In the genomic region with DNA sequence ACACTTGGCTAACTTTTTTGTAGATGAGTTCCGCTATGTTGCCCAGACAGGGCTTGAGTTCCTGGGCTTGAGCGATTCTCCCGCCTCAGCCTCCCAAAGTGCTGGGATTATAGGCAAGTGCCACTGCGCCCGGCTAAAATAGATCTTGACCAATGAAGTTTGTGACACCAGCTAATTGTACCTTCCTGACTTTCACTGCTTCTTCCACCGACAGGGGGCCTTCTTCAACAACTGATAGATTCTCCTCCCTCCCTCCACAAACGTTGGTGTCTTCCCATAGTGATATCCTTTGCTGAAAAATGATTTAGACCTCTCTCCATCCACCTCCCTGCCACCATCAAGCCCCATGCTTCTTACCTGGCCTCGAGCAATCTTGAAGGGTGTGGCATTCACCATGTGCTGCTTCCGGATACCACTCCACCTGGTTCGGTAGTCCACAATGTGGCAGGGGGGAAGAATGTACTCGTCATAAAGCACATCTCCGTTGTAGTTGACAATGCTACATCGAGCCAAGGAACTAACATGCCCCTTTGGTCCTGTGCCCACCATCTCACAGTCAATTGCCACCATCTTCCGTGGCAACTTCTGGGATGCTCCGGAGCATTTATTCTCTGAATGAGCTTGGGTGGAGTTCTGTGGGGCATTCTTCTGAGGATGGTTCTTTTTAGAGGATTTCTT, we compare ENCODE assay signal across 8 cellular contexts. TPM values are rescaled to one million over a fixed set of nuclear protein-coding genes. Genes with fewer than 3 reads are reported as not detected.
DNase-seq lines count a peak whose midpoint lies in the region; ATAC-seq and TF ChIP-seq lines count a peak whose summit lies in the region.

No MANE protein-coding gene starts in this region.

- H3K27ac Mint-ChIP-seq in activated naive CD8-positive, alpha-beta T cell treated with anti-CD3 and anti-CD28 coated beads, Interleukin-2, amount 50 U/mL, for 24 hours = no peak overlapping the region

- no peaks in the 10 kb centered on the region for H3K9me3 Mint-ChIP-seq in activated naive CD8-positive, alpha-beta T cell treated with anti-CD3 and anti-CD28 coated beads, Interleukin-2, amount 50 U/mL, for 24 hours

- H3K36me3 ChIP-seq in HUES64 (ENCODE audit: insufficient read depth, low read length) = peaks cover 35% of the 10 kb centered on the region

- peak overlapping the region; percentile 71 for H3K4me3 ChIP-seq in HUES64 (ENCODE audit: low read length)

- no peak overlapping the region for H3K4me3 Mint-ChIP-seq in activated naive CD8-positive, alpha-beta T cell treated with anti-CD3 and anti-CD28 coated beads, Interleukin-2, amount 50 U/mL, for 24 hours

- H3K4me1 Mint-ChIP-seq in activated naive CD8-positive, alpha-beta T cell treated with anti-CD3 and anti-CD28 coated beads, Interleukin-2, amount 50 U/mL, for 24 hours = peaks cover 23% of the 10 kb centered on the region

- peaks cover 17% of the 10 kb centered on the region; the same call in 1 of the 2 replicates for H3K4me1 ChIP-seq in HUES64 (ENCODE audit: insufficient read depth, low read length)

- DNase-seq in DMS 273 treated with DMSO at 0.1 percent for 48 hours (lab: John Stamatoyannopoulos, UW) (peak; percentile 56), iPS-NIHi7 (ENCODE audit: extremely low spot score) (peak; percentile 67), inferior parietal cortex (ENCODE audit: extremely low spot score) (no peak)
- DNase-seq in activated naive CD8-positive, alpha-beta T cell treated with anti-CD3 and anti-CD28 coated beads, Interleukin-2, amount 50 U/mL, for 24 hours = peak; percentile 67
- peak; percentile 30 to 35 for DNase-seq in stimulated activated CD4-positive, alpha-beta T cell treated with anti-CD3 and anti-CD28 coated beads, Interleukin-4, amount 100 ng/mL, for 4 hours

- no peak overlapping the region for H3K9ac ChIP-seq in HUES64 (ENCODE audit: low read depth, low read length)

- H3K27ac ChIP-seq in HUES64 (ENCODE audit: low read depth, low read length) = no peak overlapping the region

- no peaks in the 10 kb centered on the region for H3K27me3 Mint-ChIP-seq in activated naive CD8-positive, alpha-beta T cell treated with anti-CD3 and anti-CD28 coated beads, Interleukin-2, amount 50 U/mL, for 24 hours

- no peaks in the 10 kb centered on the region for H3K27me3 ChIP-seq in HUES64 (ENCODE audit: insufficient read depth, low read length)

- peaks cover 35% of the 10 kb centered on the region for H3K36me3 Mint-ChIP-seq in activated naive CD8-positive, alpha-beta T cell treated with anti-CD3 and anti-CD28 coated beads, Interleukin-2, amount 50 U/mL, for 24 hours (ENCODE audit: low read depth)

- no peaks in the 10 kb centered on the region for H3K9me3 ChIP-seq in HUES64 (ENCODE audit: insufficient read depth, low read depth, low read length)

- WGBS in HUES64 = 59% methylated on average over 15 of the region's 15 CpGs

- no peak for ATAC-seq in activated naive CD8-positive, alpha-beta T cell treated with anti-CD3 and anti-CD28 coated beads, Interleukin-2, amount 50 U/mL, for 24 hours
- ATAC-seq in HG02642 (IDR thresholded peaks at IDR 0.05; ENCODE audit: poor library complexity, unreplicated experiment) = no peak

TF ChIP-seq in PFSK-1, 5 proteins besides CTCF, POLR2A, EP300 and RAD21:
- peak; percentile 65; the same call in 1 of the 2 replicates for TF ChIP-seq SIN3A (IDR thresholded peaks at IDR 0.05; ENCODE audit: borderline replicate concordance, insufficient read depth, low read length)
- TF ChIP-seq TAF1 (IDR thresholded peaks at IDR 0.05; ENCODE audit: borderline replicate concordance, insufficient read depth, low read length) = no peak
- TF ChIP-seq FOXP2 (optimal IDR thresholded peaks at IDR 0.05; ENCODE audit: borderline replicate concordance, extremely low read depth, extremely low read length, insufficient read depth) = no peak

RNA-seq across cellular contexts. Expression of a gene that starts 1.6 kb away (rescaled TPM):
- 15.7 TPM for polyA plus RNA-seq in HUES64 (2013, experiment 1 of 2)
- 22.1 TPM for polyA plus RNA-seq in HUES64 (2013, experiment 2 of 2)
- polyA plus RNA-seq in PFSK-1 (2012; ENCODE audit: insufficient read length, low read depth) = 24.8 TPM

RNA-seq across cellular contexts. Expression of a gene that starts 1.9 kb away (rescaled TPM):
- polyA plus RNA-seq in HUES64 (2013, experiment 1 of 2) = 44.6 TPM
- 37.2 TPM for polyA plus RNA-seq in HUES64 (2013, experiment 2 of 2)
- 18.2 TPM for polyA plus RNA-seq in PFSK-1 (2012; ENCODE audit: insufficient read length, low read depth)

RNA-seq across cellular contexts. Expression of a gene that starts 14.2 kb away (rescaled TPM):
- polyA plus RNA-seq in HUES64 (2013, experiment 1 of 2) = 28.7 TPM
- polyA plus RNA-seq in HUES64 (2013, experiment 2 of 2) = 31.2 TPM
- 145 TPM for polyA plus RNA-seq in PFSK-1 (2012; ENCODE audit: insufficient read length, low read depth)

RNA-seq across cellular contexts. Expression of a gene that starts 21.3 kb away (rescaled TPM):
- polyA plus RNA-seq in HUES64 (2013, experiment 1 of 2) = 229 TPM
- polyA plus RNA-seq in HUES64 (2013, experiment 2 of 2) = 318 TPM
- 1.0 TPM for polyA plus RNA-seq in PFSK-1 (2012; ENCODE audit: insufficient read length, low read depth)

RNA-seq across cellular contexts. Expression of a gene that starts 24.8 kb away (rescaled TPM):
- 256 TPM for polyA plus RNA-seq in HUES64 (2013, experiment 1 of 2)
- polyA plus RNA-seq in HUES64 (2013, experiment 2 of 2) = 262 TPM
- 202 TPM for polyA plus RNA-seq in PFSK-1 (2012; ENCODE audit: insufficient read length, low read depth)
